ENCODE assay signal across 31 cellular contexts in the genomic region with DNA sequence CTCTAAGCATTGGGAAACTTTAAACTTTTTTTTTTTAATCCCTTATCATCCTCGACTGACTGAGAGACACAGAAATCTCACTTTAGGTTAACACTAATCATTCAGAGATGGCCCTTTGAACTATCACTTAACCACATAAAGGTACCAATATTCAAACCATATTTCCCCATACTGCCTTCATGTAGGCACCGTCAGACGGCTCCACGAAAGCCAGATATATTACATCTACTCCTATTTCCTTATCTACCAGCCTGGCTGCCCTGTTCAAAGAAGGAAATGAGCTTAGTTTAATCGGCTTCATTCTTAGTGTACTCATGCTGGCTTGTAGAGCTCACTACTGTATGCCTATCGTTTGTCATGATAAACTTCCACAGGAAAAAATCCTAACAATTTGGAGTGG.
DNase-seq lines count a peak whose midpoint lies in the region; ATAC-seq and TF ChIP-seq lines count a peak whose summit lies in the region.
"Had no signal": no experiment of that assay in that cellular context is flagged by ENCODE, and none has a peak within 500 bp of the region (broad histone marks: within the 10 kb centered on the region; RNA-seq: fewer than 3 reads in every experiment).

No MANE protein-coding gene starts in this region.

- H3K27ac ChIP-seq in OCI-LY3 (ENCODE audit: low read length), result no peak overlapping the region
- no peak overlapping the region for H3K27ac ChIP-seq in hepatocyte
- H3K27ac ChIP-seq in smooth muscle cell (ENCODE audit: low read depth), result no peak overlapping the region
- H3K27ac ChIP-seq in upper lobe of left lung, result no peak overlapping the region
- H3K27ac ChIP-seq: ascending aorta, HL-60, KMS-11, Peyer's patch, psoas muscle had no signal

- no peaks in the 10 kb centered on the region for H3K9me2 ChIP-seq in hepatocyte (replicated peaks; ENCODE audit: insufficient read depth)

- H3K9me3 ChIP-seq in OCI-LY3 (ENCODE audit: insufficient read depth, low read length) (0 out of 2 replicates have a peak, but pooled peaks cover 4% of the 10 kb centered on the region), hepatocyte (ENCODE audit: low read depth) (no peaks in the 10 kb centered on the region), smooth muscle cell (replicated peaks; ENCODE audit: low read depth) (no peaks in the 10 kb centered on the region), upper lobe of left lung (no peaks in the 10 kb centered on the region)
- H3K9me3 ChIP-seq: ascending aorta, Peyer's patch, psoas muscle had no signal

- H3K9ac ChIP-seq in OCI-LY3 (ENCODE audit: low read length) (no peak overlapping the region), smooth muscle cell (ENCODE audit: low read depth) (no peak overlapping the region)
- H3K9ac ChIP-seq: KMS-11 had no signal

- no peaks in the 10 kb centered on the region for H4K20me1 ChIP-seq in OCI-LY3 (ENCODE audit: insufficient read depth, low read length)
- H4K20me1 ChIP-seq in hepatocyte (ENCODE audit: insufficient read depth, poor library complexity, severe bottlenecking), result no peaks in the 10 kb centered on the region
- no peaks in the 10 kb centered on the region for H4K20me1 ChIP-seq in smooth muscle cell (ENCODE audit: low read depth)

- 25% methylated on average over 6 of the region's 6 CpGs for WGBS in hepatocyte (ENCODE audit: low lambda C conversion rate, missing lambda C conversion rate)
- WGBS in smooth muscle cell (ENCODE audit: low lambda C conversion rate), result 18% methylated on average over 6 of the region's 6 CpGs
- 37 to 41% methylated on average over 6 of the region's 6 CpGs for WGBS in upper lobe of left lung, 2 donors

- DNase-seq in activated T-cell treated with anti-CD3 and anti-CD28 coated beads, Interleukin-2, amount 50 U/mL, for 72 hours, result no peak
- no peak for DNase-seq in activated T-cell treated with anti-CD3 and anti-CD28 coated beads, Interleukin-2, amount 50 U/mL, for 1 hour
- peak; percentile 12 for DNase-seq in hepatocyte (ENCODE audit: low spot score)
- DNase-seq in smooth muscle cell (lab: John Stamatoyannopoulos, UW; ENCODE audit: unreplicated experiment), result no peak
- no peak for DNase-seq in upper lobe of left lung
- DNase-seq: activated effector memory CD4-positive, alpha-beta T cell treated with Interleukin-2 at 50 U/mL for 16 hours; activated naive CD8-positive, alpha-beta T cell treated with anti-CD3 and anti-CD28 coated beads for 36 hours; central memory CD4-positive, alpha-beta T cell; cortex of kidney; effector memory CD4-positive, alpha-beta T cell; glutamatergic neuron; islet precursor cell; midbrain; MM.1S; naive thymus-derived CD4-positive, alpha-beta T cell; NCI-H1930; NCI-H526; nucleus accumbens; Peyer's patch; psoas muscle; SHP77; stimulated activated CD4-positive, alpha-beta T cell treated with anti-CD3 and anti-CD28 coated beads, Interleukin-15, amount 100 ng/mL, for 24 hours; stimulated activated CD4-positive, alpha-beta T cell treated with anti-CD3 and anti-CD28 coated beads, Interleukin-4, amount 100 ng/mL, for 4 hours; trophoblast cell had no signal

- H3K4me3 Mint-ChIP-seq in activated T-cell treated with anti-CD3 and anti-CD28 coated beads, Interleukin-2, amount 50 U/mL, for 72 hours, result no peak overlapping the region
- H3K4me3 Mint-ChIP-seq: activated naive CD8-positive, alpha-beta T cell treated with anti-CD3 and anti-CD28 coated beads for 36 hours; naive thymus-derived CD4-positive, alpha-beta T cell; T-helper 2 cell treated with Interferon-gamma antibody and Interleukin-4, amounts not matched to agents 5 μg/mL and 100 μg/mL, for 36 hours had no signal

- no peaks in the 10 kb centered on the region for H3K27me3 Mint-ChIP-seq in activated T-cell treated with anti-CD3 and anti-CD28 coated beads, Interleukin-2, amount 50 U/mL, for 72 hours (ENCODE audit: low read depth)
- H3K27me3 Mint-ChIP-seq: activated naive CD8-positive, alpha-beta T cell treated with anti-CD3 and anti-CD28 coated beads for 36 hours had no signal

- TF ChIP-seq CTCF in OCI-LY3 (IDR thresholded peaks at IDR 0.05; ENCODE audit: low read depth, low read length) (no peak), hepatocyte (IDR thresholded peaks at IDR 0.05; ENCODE audit: poor library complexity) (no peak), smooth muscle cell (IDR thresholded peaks at IDR 0.05; ENCODE audit: borderline replicate concordance, insufficient read depth, poor library complexity, severe bottlenecking) (no peak), upper lobe of left lung (IDR thresholded peaks at IDR 0.05) (no peak)

- H3K36me3 ChIP-seq in OCI-LY3 (replicated peaks; ENCODE audit: low read depth, low read length) (no peaks in the 10 kb centered on the region), hepatocyte (replicated peaks; ENCODE audit: insufficient read depth, low read depth) (no peaks in the 10 kb centered on the region), smooth muscle cell (ENCODE audit: low read depth) (no peaks in the 10 kb centered on the region), upper lobe of left lung (no peaks in the 10 kb centered on the region)
- H3K36me3 ChIP-seq: ascending aorta, Peyer's patch had no signal

- H3K36me3 Mint-ChIP-seq in activated T-cell treated with anti-CD3 and anti-CD28 coated beads, Interleukin-2, amount 50 U/mL, for 72 hours (ENCODE audit: insufficient read depth in 2 of 2), result no peaks in the 10 kb centered on the region
- H3K36me3 Mint-ChIP-seq: activated naive CD8-positive, alpha-beta T cell treated with anti-CD3 and anti-CD28 coated beads for 36 hours had no signal

- no peak overlapping the region for H3K4me3 ChIP-seq in OCI-LY3 (ENCODE audit: low read length)
- no peak overlapping the region for H3K4me3 ChIP-seq in hepatocyte
- no peak overlapping the region for H3K4me3 ChIP-seq in smooth muscle cell
- H3K4me3 ChIP-seq in upper lobe of left lung, result no peak overlapping the region
- H3K4me3 ChIP-seq: ascending aorta, Peyer's patch, psoas muscle had no signal

- H3K4me2 ChIP-seq in OCI-LY3 (ENCODE audit: low read length) (0 out of 2 replicates have a peak overlapping the region, but pooled peaks have one; percentile 11), hepatocyte (peak overlapping the region; percentile 13), smooth muscle cell (peak overlapping the region; percentile 36)
- H3K4me2 ChIP-seq: KMS-11 had no signal

- H3K4me1 ChIP-seq in OCI-LY3 (ENCODE audit: low read length) (peaks cover 20% of the 10 kb centered on the region), hepatocyte (ENCODE audit: insufficient read depth) (peaks cover 7% of the 10 kb centered on the region), smooth muscle cell (ENCODE audit: low read depth) (peaks cover 13% of the 10 kb centered on the region), upper lobe of left lung (peaks cover 0 to 8% (median 3%) of the 10 kb centered on the region in 4 donors)
- H3K4me1 ChIP-seq: Peyer's patch, psoas muscle had no signal

- H3F3A ChIP-seq in smooth muscle cell (ENCODE audit: low read depth), result no peaks in the 10 kb centered on the region

- H3K27ac Mint-ChIP-seq in activated T-cell treated with anti-CD3 and anti-CD28 coated beads, Interleukin-2, amount 50 U/mL, for 72 hours, result peak overlapping the region; percentile 5
- H3K27ac Mint-ChIP-seq: activated naive CD8-positive, alpha-beta T cell treated with anti-CD3 and anti-CD28 coated beads for 36 hours; naive thymus-derived CD4-positive, alpha-beta T cell; T-helper 2 cell treated with Interferon-gamma antibody and Interleukin-4, amounts not matched to agents 5 μg/mL and 100 μg/mL, for 36 hours had no signal

- H3K9me3 Mint-ChIP-seq in activated T-cell treated with anti-CD3 and anti-CD28 coated beads, Interleukin-2, amount 50 U/mL, for 72 hours, result no peaks in the 10 kb centered on the region
- H3K9me3 Mint-ChIP-seq: activated naive CD8-positive, alpha-beta T cell treated with anti-CD3 and anti-CD28 coated beads for 36 hours had no signal

- no peaks in the 10 kb centered on the region for H3K79me2 ChIP-seq in OCI-LY3 (ENCODE audit: low read length)
- no peaks in the 10 kb centered on the region for H3K79me2 ChIP-seq in hepatocyte
- H3K79me2 ChIP-seq in smooth muscle cell (ENCODE audit: low read depth), result no peaks in the 10 kb centered on the region

- TF ChIP-seq EP300 in upper lobe of left lung (IDR thresholded peaks at IDR 0.05), result no peak

- H2AFZ ChIP-seq in OCI-LY3 (ENCODE audit: low read depth, low read length) (0 out of 2 replicates have a peak overlapping the region, but pooled peaks have one; percentile 53), hepatocyte (no peak overlapping the region), smooth muscle cell (ENCODE audit: low read depth) (no peak overlapping the region)

- peaks cover 10% of the 10 kb centered on the region for H3K4me1 Mint-ChIP-seq in activated T-cell treated with anti-CD3 and anti-CD28 coated beads, Interleukin-2, amount 50 U/mL, for 72 hours (ENCODE audit: low read depth)
- H3K4me1 Mint-ChIP-seq: activated naive CD8-positive, alpha-beta T cell treated with anti-CD3 and anti-CD28 coated beads for 36 hours had no signal

- H3K27me3 ChIP-seq in OCI-LY3 (ENCODE audit: low read depth, low read length), result no peaks in the 10 kb centered on the region
- no peaks in the 10 kb centered on the region for H3K27me3 ChIP-seq in hepatocyte
- H3K27me3 ChIP-seq in smooth muscle cell (ENCODE audit: low read depth), result no peaks in the 10 kb centered on the region
- H3K27me3 ChIP-seq in upper lobe of left lung, result no peaks in the 10 kb centered on the region
- H3K27me3 ChIP-seq: ascending aorta, Peyer's patch had no signal

- ATAC-seq in activated T-cell treated with anti-CD3 and anti-CD28 coated beads, Interleukin-2, amount 50 U/mL, for 72 hours (replicated peaks in 1 of 2), result peak in 1 of 2 donors; percentile 36
- ATAC-seq in upper lobe of left lung (ENCODE audit: low FRiP score in 2 of 2) (no peak), HG03442 (IDR thresholded peaks at IDR 0.05; ENCODE audit: unreplicated experiment) (no peak), HG03457 (IDR thresholded peaks at IDR 0.05; ENCODE audit: unreplicated experiment) (no peak)
- ATAC-seq: naive thymus-derived CD4-positive, alpha-beta T cell; psoas muscle had no signal

- no peak for TF ChIP-seq POLR2A in upper lobe of left lung (IDR thresholded peaks at IDR 0.05)
